ENCODE assay signal across 22 cellular contexts in genomic region chr3:114714237-114714636, GRCh38.
DNase-seq lines count a peak whose midpoint lies in the region; ATAC-seq, FAIRE-seq and TF ChIP-seq lines count a peak whose summit lies in the region.
"Had no signal": no experiment of that assay in that cellular context is flagged by ENCODE, and none has a peak within 500 bp of the region (broad histone marks: within the 10 kb centered on the region; RNA-seq: fewer than 3 reads in every experiment).

No MANE protein-coding gene starts in this region.

- H3K4me1 ChIP-seq in A549: peaks cover 46% of the 10 kb centered on the region
- H3K4me1 ChIP-seq in spleen: no peaks in the 10 kb centered on the region
- H3K4me1 ChIP-seq: ascending aorta, lower lobe of right lung had no signal

- H3K4me1 Mint-ChIP-seq in activated naive CD8-positive, alpha-beta T cell treated with anti-CD3 and anti-CD28 coated beads, Interleukin-2, amount 50 U/mL, for 24 hours: peaks cover 5% of the 10 kb centered on the region
- H3K4me1 Mint-ChIP-seq: B cell had no signal

- no peaks in the 10 kb centered on the region for H3K9me3 Mint-ChIP-seq in activated naive CD8-positive, alpha-beta T cell treated with anti-CD3 and anti-CD28 coated beads, Interleukin-2, amount 50 U/mL, for 24 hours

- CTCF ChIA-PET in A549 (lab: Yijun Ruan, JAX): no interaction called here

- TF ChIP-seq POLR2A in A549 (IDR thresholded peaks at IDR 0.05; ENCODE audit: low read length) (no peak), spleen (IDR thresholded peaks at IDR 0.05) (no peak)

- no peaks in the 10 kb centered on the region for H3K36me3 ChIP-seq in spleen
- H3K36me3 ChIP-seq: ascending aorta, gastroesophageal sphincter, lower lobe of right lung had no signal

- DNase-seq in A549 (ENCODE audit: low read depth in 1 of 2, low spot score in 1 of 2): no peak
- DNase-seq in EH (ENCODE audit: low read depth): peak; percentile 34
- peak; percentile 58 for DNase-seq in NCI-H2196 (lab: John Stamatoyannopoulos, UW; ENCODE audit: unreplicated experiment)
- no peak for DNase-seq in spleen
- no peak for DNase-seq in mucosa of gallbladder (ENCODE audit: low spot score)
- DNase-seq in activated naive CD8-positive, alpha-beta T cell treated with anti-CD3 and anti-CD28 coated beads, Interleukin-2, amount 50 U/mL, for 24 hours: no peak
- DNase-seq: activated CD4-positive, alpha-beta T cell treated with anti-CD3 and anti-CD28 coated beads for 4 hours; activated CD8-positive, alpha-beta memory T cell treated with anti-CD3 and anti-CD28 coated beads, Interleukin-2, amount 50 U/mL, for 48 hours; GOT3; lower lobe of right lung; NCI-H1436 treated with DMSO at 0.1 percent for 48 hours; NCI-H524 treated with DMSO at 0.1 percent for 48 hours; T-helper 9 cell; testis had no signal

- no peak overlapping the region for H3K4me3 ChIP-seq in A549
- H3K4me3 ChIP-seq in spleen: no peak overlapping the region
- H3K4me3 ChIP-seq: ascending aorta, gastroesophageal sphincter, lower lobe of right lung, SK-N-MC, testis had no signal

- no peak for FAIRE-seq in A549 (lab: Jason Lieb, UNC)
- FAIRE-seq: D721Med, small intestine had no signal

- no peaks in the 10 kb centered on the region for H3K27me3 ChIP-seq in spleen (replicated peaks in 1 of 7)
- H3K27me3 ChIP-seq: ascending aorta, gastroesophageal sphincter, testis had no signal

- TF ChIP-seq EP300 in A549 (IDR thresholded peaks at IDR 0.05): no peak

- H3K27ac Mint-ChIP-seq in activated naive CD8-positive, alpha-beta T cell treated with anti-CD3 and anti-CD28 coated beads, Interleukin-2, amount 50 U/mL, for 24 hours: no peak overlapping the region
- H3K27ac Mint-ChIP-seq: B cell had no signal

- H3K27ac ChIP-seq in A549 (no peak overlapping the region), spleen (no peak overlapping the region)
- H3K27ac ChIP-seq: ascending aorta, lower lobe of right lung, SK-N-MC, testis had no signal

- TF ChIP-seq RAD21 in A549 (conservative IDR thresholded peaks at IDR 0.05 in 1 of 2, IDR thresholded peaks at IDR 0.05 in 1 of 2): no peak

- no peaks in the 10 kb centered on the region for H3K27me3 Mint-ChIP-seq in activated naive CD8-positive, alpha-beta T cell treated with anti-CD3 and anti-CD28 coated beads, Interleukin-2, amount 50 U/mL, for 24 hours
- H3K27me3 Mint-ChIP-seq: B cell had no signal

- peaks cover 12% of the 10 kb centered on the region for H3K36me3 Mint-ChIP-seq in activated naive CD8-positive, alpha-beta T cell treated with anti-CD3 and anti-CD28 coated beads, Interleukin-2, amount 50 U/mL, for 24 hours (ENCODE audit: low read depth)

- WGBS in A549 (ENCODE audit: missing lambda C conversion rate): 94% methylated on average over 2 of the region's 2 CpGs
- 66 to 90% (median 77%) methylated on average over 2 of the region's 2 CpGs for WGBS in spleen, 5 donors

- no peak overlapping the region for H3K4me3 Mint-ChIP-seq in activated naive CD8-positive, alpha-beta T cell treated with anti-CD3 and anti-CD28 coated beads, Interleukin-2, amount 50 U/mL, for 24 hours
- H3K4me3 Mint-ChIP-seq: B cell had no signal

- peak overlapping the region; percentile 56; the same call in 2 of the 3 replicates for H3K4me2 ChIP-seq in A549

- intact Hi-C loops in spleen (cut with DNase I; ENCODE audit: low total_unique reads): no loop called here

- H3K9me3 ChIP-seq in A549: no peaks in the 10 kb centered on the region
- H3K9me3 ChIP-seq in spleen: no peaks in the 10 kb centered on the region
- H3K9me3 ChIP-seq: ascending aorta, gastroesophageal sphincter, lower lobe of right lung, testis had no signal

- ATAC-seq in A549 (no peak), esophagus mucosa (peak; percentile 31), GM18870 (IDR thresholded peaks at IDR 0.05; ENCODE audit: unreplicated experiment) (no peak)
- no peak for ATAC-seq in activated naive CD8-positive, alpha-beta T cell treated with anti-CD3 and anti-CD28 coated beads, Interleukin-2, amount 50 U/mL, for 24 hours
- ATAC-seq: gastroesophageal sphincter, lower lobe of right lung had no signal

- POLR2A ChIA-PET in A549 (lab: Yijun Ruan, JAX): no interaction called here

- TF ChIP-seq CTCF in A549 (IDR thresholded peaks at IDR 0.05) (no peak), spleen (IDR thresholded peaks at IDR 0.05 in 8 of 11, conservative IDR thresholded peaks at IDR 0.05 in 3 of 11) (no peak)

TF ChIP-seq in A549, 52 proteins besides CTCF, POLR2A, EP300 and RAD21:
- TF ChIP-seq POLR2AphosphoS2 (conservative IDR thresholded peaks at IDR 0.05; ENCODE audit: low read length) (no peak), MYC (IDR thresholded peaks at IDR 0.05; ENCODE audit: borderline replicate concordance, low read length) (no peak), RFX5 (IDR thresholded peaks at IDR 0.05) (no peak), CHD2 (IDR thresholded peaks at IDR 0.05; ENCODE audit: low read length, partially characterized antibody) (no peak), ZFP36 (IDR thresholded peaks at IDR 0.05; ENCODE audit: borderline replicate concordance, partially characterized antibody) (no peak), EHMT2 (IDR thresholded peaks at IDR 0.05; ENCODE audit: low read depth) (no peak), HES2 (IDR thresholded peaks at IDR 0.05) (no peak), KDM5A (IDR thresholded peaks at IDR 0.05) (no peak), KDM1A (IDR thresholded peaks at IDR 0.05; ENCODE audit: low read depth) (no peak), ZNF302 (CRISPR knock-in tag; IDR thresholded peaks at IDR 0.05) (no peak)
- TF ChIP-seq, protein P1, sequence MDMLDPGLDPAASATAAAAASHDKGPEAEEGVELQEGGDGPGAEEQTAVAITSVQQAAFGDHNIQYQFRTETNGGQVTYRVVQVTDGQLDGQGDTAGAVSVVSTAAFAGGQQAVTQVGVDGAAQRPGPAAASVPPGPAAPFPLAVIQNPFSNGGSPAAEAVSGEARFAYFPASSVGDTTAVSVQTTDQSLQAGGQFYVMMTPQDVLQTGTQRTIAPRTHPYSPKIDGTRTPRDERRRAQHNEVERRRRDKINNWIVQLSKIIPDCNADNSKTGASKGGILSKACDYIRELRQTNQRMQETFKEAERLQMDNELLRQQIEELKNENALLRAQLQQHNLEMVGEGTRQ (IDR thresholded peaks at IDR 0.05): no peak

Comparison
In these comparisons a context has a peak if more than half of its experiments do, and no peak if none do; other contexts are left out.
1. DNase-seq: peak in EH (single experiment) and NCI-H2196 (single experiment); none in A549 (0 of 2), spleen (single experiment), mucosa of gallbladder (single experiment) and activated naive CD8-positive, alpha-beta T cell treated with anti-CD3 and anti-CD28 coated beads, Interleukin-2, amount 50 U/mL, for 24 hours (single experiment).